ENCODE assay signal across 8 cellular contexts in the genomic region with DNA sequence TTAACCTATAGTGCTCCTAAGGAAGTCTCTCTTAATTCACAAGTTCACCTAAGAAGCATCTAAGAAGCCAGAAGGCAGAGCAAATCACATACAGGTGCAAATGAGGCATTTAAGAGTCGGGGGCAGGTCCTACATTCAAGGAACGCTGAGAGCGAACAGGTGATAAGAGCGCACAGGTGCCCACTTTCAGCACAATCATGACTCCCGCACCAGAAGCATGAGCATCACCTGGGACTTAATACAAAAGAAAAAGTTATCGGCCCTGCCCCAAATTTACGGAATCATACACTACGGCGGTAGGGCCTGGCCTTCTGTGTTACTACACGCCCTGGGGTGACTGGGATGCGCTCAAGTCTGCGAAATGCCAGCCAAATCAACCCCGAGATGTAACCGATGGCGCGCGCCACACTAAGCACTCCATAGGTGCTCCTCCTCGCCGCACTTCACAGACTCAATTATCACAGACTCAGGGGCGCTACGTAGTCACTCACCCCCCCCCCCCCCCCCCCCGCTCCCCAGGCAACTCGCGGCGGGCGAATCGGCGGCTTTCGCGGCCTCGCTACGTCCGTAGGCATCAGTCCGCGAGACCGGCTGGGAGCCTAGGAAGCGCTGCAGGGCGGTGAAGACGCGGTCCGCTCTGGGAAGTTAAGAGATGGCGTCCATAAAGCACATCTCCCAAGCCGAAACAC. TPM values are rescaled to one million over a fixed set of nuclear protein-coding genes. Genes with fewer than 3 reads are reported as not detected.
DNase-seq lines count a peak whose midpoint lies in the region; ATAC-seq and TF ChIP-seq lines count a peak whose summit lies in the region.

No MANE protein-coding gene starts in this region.

- no peaks in the 10 kb centered on the region for H3K9me3 ChIP-seq in colonic mucosa
- no peaks in the 10 kb centered on the region for H3K9me3 ChIP-seq in left lung

- peak overlapping the region; percentile 72 for H3K4me3 ChIP-seq in GM12865 (ENCODE audit: low read depth, low read length)
- peak overlapping the region; percentile 89 for H3K4me3 ChIP-seq in colonic mucosa
- peak overlapping the region; percentile 93 to 94 for H3K4me3 ChIP-seq in left lung

- H3K27ac ChIP-seq in colonic mucosa (peak overlapping the region; percentile 82), left lung (peak overlapping the region; percentile 75 to 89)

- ATAC-seq in HG02623 (IDR thresholded peaks at IDR 0.05; ENCODE audit: unreplicated experiment) (peak; percentile 5), left lung (peak; percentile 45)

- no peaks in the 10 kb centered on the region for H3K27me3 ChIP-seq in colonic mucosa
- H3K27me3 ChIP-seq in left lung = no peaks in the 10 kb centered on the region

- H3K4me1 ChIP-seq in colonic mucosa = peaks cover 5% of the 10 kb centered on the region
- H3K4me1 ChIP-seq in left lung = peaks cover 11 to 17% of the 10 kb centered on the region in 2 donors

- intact Hi-C loops in colonic mucosa (cut with DNase I) (loop anchor here (5.0 kb wide), 1 partner anchor 136 kb away; no protein-coding TSS in a partner anchor), left lung (cut with DNase I) (no loop called here)

- DNase-seq in GM12865 (ENCODE audit: low read depth) (peak; percentile 73), NCI-H1105 treated with DMSO at 0.1 percent for 48 hours (lab: John Stamatoyannopoulos, UW) (peak; percentile 61), colonic mucosa (peak; percentile 50), left lung (peak; percentile 47 to 86), GOT3 (lab: John Stamatoyannopoulos, UW) (no peak)
- peak; percentile 50 for DNase-seq in activated CD4-positive, CD25-positive, alpha-beta regulatory T cell treated with anti-CD3 and anti-CD28 coated beads, Interleukin-2, amount 50 U/mL, for 72 hours
- DNase-seq in stimulated activated CD4-positive, alpha-beta T cell treated with anti-CD3 and anti-CD28 coated beads, Interleukin-1b, Interleukin-23, amount 100 ng/mL, for 48 hours = peak; percentile 53

- H3K9ac ChIP-seq in colonic mucosa (ENCODE audit: low read depth in 2 of 2, low read length in 2 of 2) = peak overlapping the region; percentile 64 to 89

- TF ChIP-seq CTCF in GM12865 (IDR thresholded peaks at IDR 0.05; ENCODE audit: insufficient read depth, low read depth, low read length, missing control alignments) = no peak
- TF ChIP-seq CTCF in colonic mucosa (IDR thresholded peaks at IDR 0.05) = no peak
- no peak for TF ChIP-seq CTCF in left lung (IDR thresholded peaks at IDR 0.05)

- H3K36me3 ChIP-seq in colonic mucosa (no peaks in the 10 kb centered on the region), left lung (no peaks in the 10 kb centered on the region)

RNA-seq across cellular contexts. Expression of a gene that starts 0.7 kb away (rescaled TPM):
- total RNA-seq in colonic mucosa (1 to 10 TPM; 4.4 to 8.3 TPM), left lung (10 to 100 TPM; 11.4 to 12.1 TPM)
